ENCODE assay signal across 1 cellular context in the genomic region with DNA sequence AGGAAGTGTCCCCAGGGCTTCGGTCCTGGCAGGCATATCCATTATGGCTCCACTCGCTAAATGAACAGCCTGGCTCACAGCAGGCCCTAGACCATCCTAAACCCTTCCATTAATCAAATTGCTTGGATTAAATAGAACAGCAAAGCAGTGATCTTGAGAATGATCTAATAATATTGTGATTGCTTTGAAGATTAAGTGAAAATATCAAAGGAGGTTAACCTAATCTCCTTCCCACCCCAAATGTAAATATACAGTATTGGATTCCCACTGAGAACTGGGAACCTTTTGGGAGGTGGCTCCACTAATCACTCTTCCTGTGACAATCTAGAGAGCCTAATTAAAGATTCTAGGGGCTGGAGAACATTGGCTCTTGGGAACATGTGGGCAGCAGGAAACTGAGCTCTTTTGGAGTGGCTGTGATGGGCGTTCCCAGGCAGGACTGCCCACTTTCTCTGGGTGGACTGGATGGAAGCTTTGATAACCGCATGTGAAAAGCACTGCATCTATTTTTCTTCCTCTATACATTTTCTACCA.
TF ChIP-seq lines count a peak whose summit lies in the region.

No MANE protein-coding gene starts in this region.

TF ChIP-seq in HEK293, 187 proteins besides CTCF, POLR2A, EP300 and RAD21 (continued from another document and continues in another):
- TF ChIP-seq ZNF354C (tag by site-specific recombination; IDR thresholded peaks at IDR 0.05; ENCODE audit: borderline replicate concordance, low read depth) (no peak), HOXD13 (CRISPR knock-in tag; IDR thresholded peaks at IDR 0.05; ENCODE audit: borderline replicate concordance) (no peak), ZEB2 (tag by site-specific recombination; IDR thresholded peaks at IDR 0.05) (peak; percentile 90), ZNF416 (tag by site-specific recombination; IDR thresholded peaks at IDR 0.05) (no peak), ZFP37 (tag by site-specific recombination; IDR thresholded peaks at IDR 0.05) (no peak), ZNF214 (tag by site-specific recombination; IDR thresholded peaks at IDR 0.05; ENCODE audit: borderline replicate concordance) (no peak), ZNF311 (tag by site-specific recombination; IDR thresholded peaks at IDR 0.05; ENCODE audit: borderline replicate concordance) (no peak), ZXDB (tag by site-specific recombination; IDR thresholded peaks at IDR 0.05) (peak; percentile 90), ZNF571 (tag by site-specific recombination; IDR thresholded peaks at IDR 0.05) (no peak), ZNF473 (tag by site-specific recombination; IDR thresholded peaks at IDR 0.05) (no peak), KLF10 (tag by site-specific recombination; IDR thresholded peaks at IDR 0.05) (peak; percentile 95), ZNF785 (tag by site-specific recombination; IDR thresholded peaks at IDR 0.05) (no peak), SP3 (tag by site-specific recombination; IDR thresholded peaks at IDR 0.05) (no peak), ZNF514 (tag by site-specific recombination; IDR thresholded peaks at IDR 0.05) (no peak), GLIS2 (tag by site-specific recombination; IDR thresholded peaks at IDR 0.05) (0 out of 2 replicates have a peak, but pooled peaks have one; percentile 32), OSR2 (tag by site-specific recombination; IDR thresholded peaks at IDR 0.05) (peak; percentile 98), ZNF585B (tag by site-specific recombination; IDR thresholded peaks at IDR 0.05) (no peak), ZNF341 (tag by site-specific recombination; IDR thresholded peaks at IDR 0.05; ENCODE audit: low read depth) (peak; percentile 85), ZNF138 (tag by site-specific recombination; IDR thresholded peaks at IDR 0.05; ENCODE audit: borderline replicate concordance) (no peak), ZNF324 (tag by site-specific recombination; IDR thresholded peaks at IDR 0.05) (peak; percentile 86; the same call in 1 of the 2 replicates), ZNF2 (tag by site-specific recombination; IDR thresholded peaks at IDR 0.05) (peak; percentile 78), ZNF664 (tag by site-specific recombination; IDR thresholded peaks at IDR 0.05) (peak; percentile 79), ZNF132 (tag by site-specific recombination; IDR thresholded peaks at IDR 0.05; ENCODE audit: borderline replicate concordance) (no peak), ZNF621 (tag by site-specific recombination; IDR thresholded peaks at IDR 0.05) (no peak), ZNF830 (tag by site-specific recombination; IDR thresholded peaks at IDR 0.05; ENCODE audit: low read depth) (no peak), ZFP69B (tag by site-specific recombination; IDR thresholded peaks at IDR 0.05) (peak; percentile 73), ZNF837 (tag by site-specific recombination; IDR thresholded peaks at IDR 0.05) (no peak), ZNF121 (tag by site-specific recombination; IDR thresholded peaks at IDR 0.05) (peak; percentile 9; the same call in 1 of the 2 replicates), ZNF184 (tag by site-specific recombination; IDR thresholded peaks at IDR 0.05) (0 out of 2 replicates have a peak, but pooled peaks have one; percentile 45), ZNF19 (tag by site-specific recombination; IDR thresholded peaks at IDR 0.05; ENCODE audit: low read depth) (0 out of 2 replicates have a peak, but pooled peaks have one; percentile 48), YY1 (tag by site-specific recombination; IDR thresholded peaks at IDR 0.05) (peak; percentile 71; the same call in 1 of the 2 replicates), ZBTB17 (tag by site-specific recombination; IDR thresholded peaks at IDR 0.05) (no peak; the same call in none of the 2 replicates), ZNF747 (tag by site-specific recombination; IDR thresholded peaks at IDR 0.05) (no peak), ZNF521 (tag by site-specific recombination; IDR thresholded peaks at IDR 0.05) (no peak), ZNF404 (tag by site-specific recombination; IDR thresholded peaks at IDR 0.05) (no peak), ZNF10 (tag by site-specific recombination; IDR thresholded peaks at IDR 0.05) (peak; percentile 76), SP2 (tag by site-specific recombination; IDR thresholded peaks at IDR 0.05) (peak; percentile 48; the same call in 1 of the 2 replicates)
- TF ChIP-seq, protein P1, sequence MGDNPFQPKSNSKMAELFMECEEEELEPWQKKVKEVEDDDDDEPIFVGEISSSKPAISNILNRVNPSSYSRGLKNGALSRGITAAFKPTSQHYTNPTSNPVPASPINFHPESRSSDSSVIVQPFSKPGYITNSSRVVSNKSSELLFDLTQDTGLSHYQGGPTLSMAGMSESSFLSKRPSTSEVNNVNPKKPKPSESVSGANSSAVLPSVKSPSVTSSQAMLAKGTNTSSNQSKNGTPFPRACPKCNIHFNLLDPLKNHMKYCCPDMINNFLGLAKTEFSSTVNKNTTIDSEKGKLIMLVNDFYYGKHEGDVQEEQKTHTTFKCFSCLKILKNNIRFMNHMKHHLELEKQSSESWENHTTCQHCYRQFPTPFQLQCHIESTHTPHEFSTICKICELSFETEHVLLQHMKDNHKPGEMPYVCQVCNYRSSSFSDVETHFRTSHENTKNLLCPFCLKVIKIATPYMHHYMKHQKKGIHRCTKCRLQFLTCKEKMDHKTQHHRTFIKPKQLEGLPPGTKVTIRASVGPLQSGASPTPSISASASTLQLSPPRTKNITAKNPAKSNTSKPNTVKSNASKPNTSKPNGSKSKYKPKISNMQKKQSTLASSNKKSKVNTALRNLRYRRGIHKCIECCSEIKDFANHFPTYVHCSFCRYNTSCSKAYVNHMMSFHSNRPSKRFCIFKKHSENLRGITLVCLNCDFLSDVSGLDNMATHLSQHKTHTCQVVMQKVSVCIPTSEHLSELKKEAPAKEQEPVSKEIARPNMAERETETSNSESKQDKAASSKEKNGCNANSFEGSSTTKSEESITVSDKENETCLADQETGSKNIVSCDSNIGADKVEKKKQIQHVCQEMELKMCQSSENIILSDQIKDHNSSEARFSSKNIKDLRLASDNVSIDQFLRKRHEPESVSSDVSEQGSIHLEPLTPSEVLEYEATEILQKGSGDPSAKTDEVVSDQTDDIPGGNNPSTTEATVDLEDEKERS (tag by site-specific recombination; IDR thresholded peaks at IDR 0.05): no peak
- TF ChIP-seq, protein P2, sequence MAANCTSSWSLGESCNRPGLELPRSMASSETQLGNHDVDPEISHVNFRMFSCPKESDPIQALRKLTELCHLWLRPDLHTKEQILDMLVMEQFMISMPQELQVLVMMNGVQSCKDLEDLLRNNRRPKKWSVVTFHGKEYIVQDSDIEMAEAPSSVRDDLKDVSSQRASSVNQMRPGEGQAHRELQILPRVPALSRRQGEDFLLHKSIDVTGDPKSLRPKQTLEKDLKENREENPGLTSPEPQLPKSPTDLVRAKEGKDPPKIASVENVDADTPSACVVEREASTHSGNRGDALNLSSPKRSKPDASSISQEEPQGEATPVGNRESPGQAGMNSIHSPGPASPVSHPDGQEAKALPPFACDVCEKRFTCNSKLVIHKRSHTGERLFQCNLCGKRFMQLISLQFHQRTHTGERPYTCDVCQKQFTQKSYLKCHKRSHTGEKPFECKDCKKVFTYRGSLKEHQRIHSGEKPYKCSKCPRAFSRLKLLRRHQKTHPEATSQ (tag by site-specific recombination; IDR thresholded peaks at IDR 0.05): 0 out of 2 replicates have a peak, but pooled peaks have one; percentile 37
- TF ChIP-seq, protein P3, sequence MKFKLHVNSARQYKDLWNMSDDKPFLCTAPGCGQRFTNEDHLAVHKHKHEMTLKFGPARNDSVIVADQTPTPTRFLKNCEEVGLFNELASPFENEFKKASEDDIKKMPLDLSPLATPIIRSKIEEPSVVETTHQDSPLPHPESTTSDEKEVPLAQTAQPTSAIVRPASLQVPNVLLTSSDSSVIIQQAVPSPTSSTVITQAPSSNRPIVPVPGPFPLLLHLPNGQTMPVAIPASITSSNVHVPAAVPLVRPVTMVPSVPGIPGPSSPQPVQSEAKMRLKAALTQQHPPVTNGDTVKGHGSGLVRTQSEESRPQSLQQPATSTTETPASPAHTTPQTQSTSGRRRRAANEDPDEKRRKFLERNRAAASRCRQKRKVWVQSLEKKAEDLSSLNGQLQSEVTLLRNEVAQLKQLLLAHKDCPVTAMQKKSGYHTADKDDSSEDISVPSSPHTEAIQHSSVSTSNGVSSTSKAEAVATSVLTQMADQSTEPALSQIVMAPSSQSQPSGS (tag by site-specific recombination; IDR thresholded peaks at IDR 0.05; ENCODE audit: low read depth): peak; percentile 32; the same call in 1 of the 2 replicates
- TF ChIP-seq, protein P4, sequence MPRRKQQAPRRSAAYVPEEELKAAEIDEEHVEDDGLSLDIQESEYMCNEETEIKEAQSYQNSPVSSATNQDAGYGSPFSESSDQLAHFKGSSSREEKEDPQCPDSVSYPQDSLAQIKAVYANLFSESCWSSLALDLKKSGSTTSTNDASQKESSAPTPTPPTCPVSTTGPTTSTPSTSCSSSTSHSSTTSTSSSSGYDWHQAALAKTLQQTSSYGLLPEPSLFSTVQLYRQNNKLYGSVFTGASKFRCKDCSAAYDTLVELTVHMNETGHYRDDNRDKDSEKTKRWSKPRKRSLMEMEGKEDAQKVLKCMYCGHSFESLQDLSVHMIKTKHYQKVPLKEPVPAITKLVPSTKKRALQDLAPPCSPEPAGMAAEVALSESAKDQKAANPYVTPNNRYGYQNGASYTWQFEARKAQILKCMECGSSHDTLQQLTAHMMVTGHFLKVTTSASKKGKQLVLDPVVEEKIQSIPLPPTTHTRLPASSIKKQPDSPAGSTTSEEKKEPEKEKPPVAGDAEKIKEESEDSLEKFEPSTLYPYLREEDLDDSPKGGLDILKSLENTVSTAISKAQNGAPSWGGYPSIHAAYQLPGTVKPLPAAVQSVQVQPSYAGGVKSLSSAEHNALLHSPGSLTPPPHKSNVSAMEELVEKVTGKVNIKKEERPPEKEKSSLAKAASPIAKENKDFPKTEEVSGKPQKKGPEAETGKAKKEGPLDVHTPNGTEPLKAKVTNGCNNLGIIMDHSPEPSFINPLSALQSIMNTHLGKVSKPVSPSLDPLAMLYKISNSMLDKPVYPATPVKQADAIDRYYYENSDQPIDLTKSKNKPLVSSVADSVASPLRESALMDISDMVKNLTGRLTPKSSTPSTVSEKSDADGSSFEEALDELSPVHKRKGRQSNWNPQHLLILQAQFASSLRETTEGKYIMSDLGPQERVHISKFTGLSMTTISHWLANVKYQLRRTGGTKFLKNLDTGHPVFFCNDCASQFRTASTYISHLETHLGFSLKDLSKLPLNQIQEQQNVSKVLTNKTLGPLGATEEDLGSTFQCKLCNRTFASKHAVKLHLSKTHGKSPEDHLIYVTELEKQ (tag by site-specific recombination; IDR thresholded peaks at IDR 0.05; ENCODE audit: borderline replicate concordance): peak; percentile 80
- TF ChIP-seq, protein P5, sequence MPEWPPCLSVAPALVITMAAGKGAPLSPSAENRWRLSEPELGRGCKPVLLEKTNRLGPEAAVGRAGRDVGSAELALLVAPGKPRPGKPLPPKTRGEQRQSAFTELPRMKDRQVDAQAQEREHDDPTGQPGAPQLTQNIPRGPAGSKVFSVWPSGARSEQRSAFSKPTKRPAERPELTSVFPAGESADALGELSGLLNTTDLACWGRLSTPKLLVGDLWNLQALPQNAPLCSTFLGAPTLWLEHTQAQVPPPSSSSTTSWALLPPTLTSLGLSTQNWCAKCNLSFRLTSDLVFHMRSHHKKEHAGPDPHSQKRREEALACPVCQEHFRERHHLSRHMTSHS (tag by site-specific recombination; IDR thresholded peaks at IDR 0.05): peak; percentile 96
- TF ChIP-seq, protein P6, sequence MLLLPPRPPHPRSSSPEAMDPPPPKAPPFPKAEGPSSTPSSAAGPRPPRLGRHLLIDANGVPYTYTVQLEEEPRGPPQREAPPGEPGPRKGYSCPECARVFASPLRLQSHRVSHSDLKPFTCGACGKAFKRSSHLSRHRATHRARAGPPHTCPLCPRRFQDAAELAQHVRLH (tag by site-specific recombination; IDR thresholded peaks at IDR 0.05): peak; percentile 91
- TF ChIP-seq, protein P7, sequence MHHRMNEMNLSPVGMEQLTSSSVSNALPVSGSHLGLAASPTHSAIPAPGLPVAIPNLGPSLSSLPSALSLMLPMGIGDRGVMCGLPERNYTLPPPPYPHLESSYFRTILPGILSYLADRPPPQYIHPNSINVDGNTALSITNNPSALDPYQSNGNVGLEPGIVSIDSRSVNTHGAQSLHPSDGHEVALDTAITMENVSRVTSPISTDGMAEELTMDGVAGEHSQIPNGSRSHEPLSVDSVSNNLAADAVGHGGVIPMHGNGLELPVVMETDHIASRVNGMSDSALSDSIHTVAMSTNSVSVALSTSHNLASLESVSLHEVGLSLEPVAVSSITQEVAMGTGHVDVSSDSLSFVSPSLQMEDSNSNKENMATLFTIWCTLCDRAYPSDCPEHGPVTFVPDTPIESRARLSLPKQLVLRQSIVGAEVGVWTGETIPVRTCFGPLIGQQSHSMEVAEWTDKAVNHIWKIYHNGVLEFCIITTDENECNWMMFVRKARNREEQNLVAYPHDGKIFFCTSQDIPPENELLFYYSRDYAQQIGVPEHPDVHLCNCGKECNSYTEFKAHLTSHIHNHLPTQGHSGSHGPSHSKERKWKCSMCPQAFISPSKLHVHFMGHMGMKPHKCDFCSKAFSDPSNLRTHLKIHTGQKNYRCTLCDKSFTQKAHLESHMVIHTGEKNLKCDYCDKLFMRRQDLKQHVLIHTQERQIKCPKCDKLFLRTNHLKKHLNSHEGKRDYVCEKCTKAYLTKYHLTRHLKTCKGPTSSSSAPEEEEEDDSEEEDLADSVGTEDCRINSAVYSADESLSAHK (tag by site-specific recombination; IDR thresholded peaks at IDR 0.05): peak; percentile 90
- TF ChIP-seq, protein P8, sequence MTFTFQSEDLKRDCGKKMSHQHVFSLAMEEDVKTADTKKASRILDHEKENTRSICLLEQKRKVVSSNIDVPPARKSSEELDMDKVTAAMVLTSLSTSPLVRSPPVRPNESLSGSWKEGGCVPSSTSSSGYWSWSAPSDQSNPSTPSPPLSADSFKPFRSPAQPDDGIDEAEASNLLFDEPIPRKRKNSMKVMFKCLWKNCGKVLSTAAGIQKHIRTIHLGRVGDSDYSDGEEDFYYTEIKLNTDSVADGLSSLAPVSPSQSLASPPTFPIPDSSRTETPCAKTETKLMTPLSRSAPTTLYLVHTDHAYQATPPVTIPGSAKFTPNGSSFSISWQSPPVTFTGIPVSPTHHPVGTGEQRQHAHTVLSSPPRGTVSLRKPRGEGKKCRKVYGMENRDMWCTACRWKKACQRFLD (tag by site-specific recombination; IDR thresholded peaks at IDR 0.05): no peak
- TF ChIP-seq, protein P9, sequence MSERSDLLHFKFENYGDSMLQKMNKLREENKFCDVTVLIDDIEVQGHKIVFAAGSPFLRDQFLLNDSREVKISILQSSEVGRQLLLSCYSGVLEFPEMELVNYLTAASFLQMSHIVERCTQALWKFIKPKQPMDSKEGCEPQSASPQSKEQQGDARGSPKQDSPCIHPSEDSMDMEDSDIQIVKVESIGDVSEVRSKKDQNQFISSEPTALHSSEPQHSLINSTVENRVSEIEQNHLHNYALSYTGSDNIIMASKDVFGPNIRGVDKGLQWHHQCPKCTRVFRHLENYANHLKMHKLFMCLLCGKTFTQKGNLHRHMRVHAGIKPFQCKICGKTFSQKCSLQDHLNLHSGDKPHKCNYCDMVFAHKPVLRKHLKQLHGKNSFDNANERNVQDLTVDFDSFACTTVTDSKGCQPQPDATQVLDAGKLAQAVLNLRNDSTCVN (tag by site-specific recombination; optimal IDR thresholded peaks at IDR 0.05): no peak
- TF ChIP-seq, protein P10, sequence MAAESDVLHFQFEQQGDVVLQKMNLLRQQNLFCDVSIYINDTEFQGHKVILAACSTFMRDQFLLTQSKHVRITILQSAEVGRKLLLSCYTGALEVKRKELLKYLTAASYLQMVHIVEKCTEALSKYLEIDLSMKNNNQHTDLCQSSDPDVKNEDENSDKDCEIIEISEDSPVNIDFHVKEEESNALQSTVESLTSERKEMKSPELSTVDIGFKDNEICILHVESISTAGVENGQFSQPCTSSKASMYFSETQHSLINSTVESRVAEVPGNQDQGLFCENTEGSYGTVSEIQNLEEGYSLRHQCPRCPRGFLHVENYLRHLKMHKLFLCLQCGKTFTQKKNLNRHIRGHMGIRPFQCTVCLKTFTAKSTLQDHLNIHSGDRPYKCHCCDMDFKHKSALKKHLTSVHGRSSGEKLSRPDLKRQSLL (tag by site-specific recombination; IDR thresholded peaks at IDR 0.05): peak; percentile 49; the same call in 1 of the 2 replicates
